Comparison of ENCODE assay signal across 1 cellular context in the genomic region with DNA sequence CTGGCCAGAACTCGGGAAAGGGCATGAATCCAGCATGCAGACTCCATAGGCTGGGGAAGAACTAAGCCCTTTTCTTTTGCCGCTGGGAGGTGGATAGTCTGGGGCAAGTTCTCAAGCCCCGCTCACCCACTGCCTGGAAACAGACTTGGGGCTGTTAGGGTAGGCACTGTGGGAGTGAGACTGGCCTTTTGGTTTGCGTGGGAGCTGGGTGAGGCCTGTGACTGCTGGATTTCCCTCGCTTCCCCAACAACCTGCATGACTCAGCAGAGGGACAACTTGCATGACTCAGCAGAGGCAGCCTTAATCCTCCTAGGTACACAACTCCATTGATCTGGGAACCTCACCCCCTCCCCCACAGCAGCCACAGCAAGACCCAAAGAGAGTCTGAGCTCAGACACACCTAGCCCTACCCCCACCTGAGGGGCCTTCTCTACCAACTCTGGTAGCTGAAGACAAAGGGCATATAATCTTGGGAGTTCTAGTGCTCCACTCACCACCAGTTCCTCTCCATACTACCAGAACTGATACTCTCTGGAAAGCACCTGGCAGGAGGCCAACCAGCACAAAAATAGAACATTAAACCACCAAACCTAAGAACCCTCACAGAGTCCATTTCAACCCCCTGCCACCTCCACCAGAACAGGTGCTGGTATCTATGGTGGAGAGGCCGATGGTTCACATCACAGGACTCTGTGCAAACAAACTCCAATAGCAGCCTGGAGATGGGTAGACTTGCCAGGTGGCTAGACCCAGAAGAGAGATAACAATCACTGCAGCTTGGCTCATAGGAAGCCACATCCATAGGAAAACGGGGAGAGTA.
TF ChIP-seq lines count a peak whose summit lies in the region.

No MANE protein-coding gene starts in this region.

TF ChIP-seq in K562, 482 proteins besides CTCF, POLR2A, EP300 and RAD21 (continued from another document and continues in another):
- TF ChIP-seq, protein P1, sequence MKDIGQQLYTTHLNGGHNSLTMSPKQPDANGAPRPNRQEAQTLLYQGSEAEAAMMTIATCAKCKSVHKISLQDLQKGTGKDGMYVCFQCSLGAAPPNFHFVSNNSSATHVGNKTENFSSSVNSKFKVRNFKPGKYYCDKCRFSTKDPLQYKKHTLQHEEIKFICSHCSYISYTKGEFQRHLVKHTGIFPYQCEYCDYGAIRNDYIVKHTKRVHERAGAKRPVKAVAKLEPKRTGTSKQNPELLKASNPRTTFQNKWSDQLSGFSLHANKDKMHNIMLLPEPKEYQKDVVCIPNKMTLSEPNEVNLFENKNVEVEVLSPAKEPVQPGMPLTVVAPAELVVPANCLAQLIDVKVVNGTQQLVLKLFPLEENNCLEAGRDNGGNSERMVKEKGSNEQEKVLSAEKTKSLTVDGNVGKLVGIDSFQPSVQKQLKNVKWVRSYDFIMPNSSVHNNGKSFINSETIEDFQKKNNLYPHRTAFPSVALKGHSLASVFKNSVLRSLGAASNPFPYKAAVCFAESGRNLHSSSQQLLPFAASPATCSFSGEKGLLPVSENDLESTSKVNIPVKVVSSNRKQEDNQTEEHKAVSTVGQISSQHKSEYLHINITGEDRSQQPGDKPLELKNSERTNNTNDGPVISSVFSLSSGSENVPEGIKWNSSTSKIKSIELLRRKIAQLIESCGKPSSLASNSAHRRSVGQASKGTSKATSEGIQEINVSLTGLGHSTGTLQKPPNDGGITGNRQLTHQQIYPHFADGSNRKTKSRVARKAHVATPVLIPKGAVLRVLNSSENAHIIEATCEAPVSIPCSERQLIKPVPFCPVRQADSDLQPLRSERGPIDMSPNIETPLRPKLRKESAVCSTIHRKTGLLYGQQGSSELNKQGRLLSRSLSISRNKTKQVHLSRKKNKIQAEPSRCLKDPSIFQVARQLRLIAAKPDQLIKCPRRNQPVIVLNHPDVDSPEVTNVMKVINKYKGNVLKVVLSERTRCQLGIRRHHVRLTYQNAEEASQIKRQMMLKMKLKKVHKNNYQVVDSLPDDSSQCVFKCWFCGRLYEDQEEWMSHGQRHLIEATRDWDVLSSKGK (CRISPR knock-in tag; IDR thresholded peaks at IDR 0.05) = no peak
- TF ChIP-seq ZNF239 (CRISPR knock-in tag; IDR thresholded peaks at IDR 0.05) (no peak), PTBP1 (IDR thresholded peaks at IDR 0.05; ENCODE audit: low read depth, low read length) (0 out of 2 replicates have a peak, but pooled peaks have one; percentile 48), IRF2 (CRISPR knock-in tag; IDR thresholded peaks at IDR 0.05) (no peak), PCBP1 (IDR thresholded peaks at IDR 0.05; ENCODE audit: low read depth, low read length, poor library complexity, severe bottlenecking) (no peak), DIDO1 (tag; IDR thresholded peaks at IDR 0.05; ENCODE audit: low read depth) (no peak), ZNF79 (CRISPR knock-in tag; IDR thresholded peaks at IDR 0.05; ENCODE audit: low read depth) (no peak), CBFB (CRISPR knock-in tag; IDR thresholded peaks at IDR 0.05) (0 out of 2 replicates have a peak, but pooled peaks have one; percentile 36), LARP7 (IDR thresholded peaks at IDR 0.05) (no peak), CBX8 (IDR thresholded peaks at IDR 0.05; ENCODE audit: borderline replicate concordance, extremely low read depth, low read depth, low read length, poor library complexity, severe bottlenecking) (no peak), SIX5 (IDR thresholded peaks at IDR 0.05; ENCODE audit: borderline replicate concordance in 1 of 2, insufficient read depth in 1 of 2, low read depth in 1 of 2, low read length in 2 of 2) (no peak), ZKSCAN8 (CRISPR knock-in tag; IDR thresholded peaks at IDR 0.05) (no peak), WHSC1 (IDR thresholded peaks at IDR 0.05; ENCODE audit: low read length) (no peak), CBFA2T2 (conservative IDR thresholded peaks at IDR 0.05) (peak; percentile 62), NCOA4 (IDR thresholded peaks at IDR 0.05; ENCODE audit: partially characterized antibody) (no peak), RBM39 (optimal IDR thresholded peaks at IDR 0.05; ENCODE audit: low read depth, low read length) (no peak), GATAD2B (IDR thresholded peaks at IDR 0.05; ENCODE audit: borderline replicate concordance) (peak; percentile 62; the same call in 1 of the 2 replicates), ZNF121 (CRISPR knock-in tag; conservative IDR thresholded peaks at IDR 0.05) (no peak), GTF2F1 (IDR thresholded peaks at IDR 0.05; ENCODE audit: low read depth, low read length) (no peak), CBX5 (IDR thresholded peaks at IDR 0.05; ENCODE audit: borderline replicate concordance, low read depth) (peak; percentile 95), HLTF (IDR thresholded peaks at IDR 0.05) (peak; percentile 86), ZBTB1 (CRISPR knock-in tag; IDR thresholded peaks at IDR 0.05; ENCODE audit: borderline replicate concordance, low read depth) (no peak), POLR2AphosphoS2 (IDR thresholded peaks at IDR 0.05; ENCODE audit: low read length) (no peak), FUS (optimal IDR thresholded peaks at IDR 0.05; ENCODE audit: low read depth, low read length) (no peak), ZFP36 (IDR thresholded peaks at IDR 0.05; ENCODE audit: low read depth, low read length, partially characterized antibody) (peak; percentile 100), EP400 (IDR thresholded peaks at IDR 0.05) (peak; percentile 46), STAT5A (IDR thresholded peaks at IDR 0.05; ENCODE audit: borderline replicate concordance, low read length) (no peak; the same call in 1 of the 2 replicates), ETV6 (IDR thresholded peaks at IDR 0.05; ENCODE audit: borderline replicate concordance in 1 of 2, low read depth in 2 of 2, low read length in 1 of 2) (no peak), ETV6 (CRISPR knock-in tag; IDR thresholded peaks at IDR 0.05; ENCODE audit: borderline replicate concordance) (no peak), ZNF778 (CRISPR knock-in tag; IDR thresholded peaks at IDR 0.05) (no peak), ZNF324 (CRISPR knock-in tag; IDR thresholded peaks at IDR 0.05) (no peak), ZNF274 (IDR thresholded peaks at IDR 0.05; ENCODE audit: borderline replicate concordance, low read depth, low read length) (no peak), MCM3 (IDR thresholded peaks at IDR 0.05) (no peak), BRD9 (IDR thresholded peaks at IDR 0.05; ENCODE audit: low read depth, partially characterized antibody) (peak; percentile 61), ZNF431 (CRISPR knock-in tag; IDR thresholded peaks at IDR 0.05) (no peak), NCOA2 (IDR thresholded peaks at IDR 0.05; ENCODE audit: partially characterized antibody in 2 of 2) (no peak), TAF9B (IDR thresholded peaks at IDR 0.05; ENCODE audit: partially characterized antibody) (peak; percentile 69)
- TF ChIP-seq, protein P2, sequence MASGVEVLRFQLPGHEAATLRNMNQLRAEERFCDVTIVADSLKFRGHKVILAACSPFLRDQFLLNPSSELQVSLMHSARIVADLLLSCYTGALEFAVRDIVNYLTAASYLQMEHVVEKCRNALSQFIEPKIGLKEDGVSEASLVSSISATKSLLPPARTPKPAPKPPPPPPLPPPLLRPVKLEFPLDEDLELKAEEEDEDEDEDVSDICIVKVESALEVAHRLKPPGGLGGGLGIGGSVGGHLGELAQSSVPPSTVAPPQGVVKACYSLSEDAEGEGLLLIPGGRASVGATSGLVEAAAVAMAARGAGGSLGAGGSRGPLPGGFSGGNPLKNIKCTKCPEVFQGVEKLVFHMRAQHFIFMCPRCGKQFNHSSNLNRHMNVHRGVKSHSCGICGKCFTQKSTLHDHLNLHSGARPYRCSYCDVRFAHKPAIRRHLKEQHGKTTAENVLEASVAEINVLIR (CRISPR knock-in tag; IDR thresholded peaks at IDR 0.05) = no peak
- TF ChIP-seq, protein P3, sequence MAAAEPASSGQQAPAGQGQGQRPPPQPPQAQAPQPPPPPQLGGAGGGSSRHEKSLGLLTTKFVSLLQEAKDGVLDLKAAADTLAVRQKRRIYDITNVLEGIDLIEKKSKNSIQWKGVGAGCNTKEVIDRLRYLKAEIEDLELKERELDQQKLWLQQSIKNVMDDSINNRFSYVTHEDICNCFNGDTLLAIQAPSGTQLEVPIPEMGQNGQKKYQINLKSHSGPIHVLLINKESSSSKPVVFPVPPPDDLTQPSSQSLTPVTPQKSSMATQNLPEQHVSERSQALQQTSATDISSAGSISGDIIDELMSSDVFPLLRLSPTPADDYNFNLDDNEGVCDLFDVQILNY (CRISPR knock-in tag; IDR thresholded peaks at IDR 0.05) = no peak
- TF ChIP-seq, protein P4, sequence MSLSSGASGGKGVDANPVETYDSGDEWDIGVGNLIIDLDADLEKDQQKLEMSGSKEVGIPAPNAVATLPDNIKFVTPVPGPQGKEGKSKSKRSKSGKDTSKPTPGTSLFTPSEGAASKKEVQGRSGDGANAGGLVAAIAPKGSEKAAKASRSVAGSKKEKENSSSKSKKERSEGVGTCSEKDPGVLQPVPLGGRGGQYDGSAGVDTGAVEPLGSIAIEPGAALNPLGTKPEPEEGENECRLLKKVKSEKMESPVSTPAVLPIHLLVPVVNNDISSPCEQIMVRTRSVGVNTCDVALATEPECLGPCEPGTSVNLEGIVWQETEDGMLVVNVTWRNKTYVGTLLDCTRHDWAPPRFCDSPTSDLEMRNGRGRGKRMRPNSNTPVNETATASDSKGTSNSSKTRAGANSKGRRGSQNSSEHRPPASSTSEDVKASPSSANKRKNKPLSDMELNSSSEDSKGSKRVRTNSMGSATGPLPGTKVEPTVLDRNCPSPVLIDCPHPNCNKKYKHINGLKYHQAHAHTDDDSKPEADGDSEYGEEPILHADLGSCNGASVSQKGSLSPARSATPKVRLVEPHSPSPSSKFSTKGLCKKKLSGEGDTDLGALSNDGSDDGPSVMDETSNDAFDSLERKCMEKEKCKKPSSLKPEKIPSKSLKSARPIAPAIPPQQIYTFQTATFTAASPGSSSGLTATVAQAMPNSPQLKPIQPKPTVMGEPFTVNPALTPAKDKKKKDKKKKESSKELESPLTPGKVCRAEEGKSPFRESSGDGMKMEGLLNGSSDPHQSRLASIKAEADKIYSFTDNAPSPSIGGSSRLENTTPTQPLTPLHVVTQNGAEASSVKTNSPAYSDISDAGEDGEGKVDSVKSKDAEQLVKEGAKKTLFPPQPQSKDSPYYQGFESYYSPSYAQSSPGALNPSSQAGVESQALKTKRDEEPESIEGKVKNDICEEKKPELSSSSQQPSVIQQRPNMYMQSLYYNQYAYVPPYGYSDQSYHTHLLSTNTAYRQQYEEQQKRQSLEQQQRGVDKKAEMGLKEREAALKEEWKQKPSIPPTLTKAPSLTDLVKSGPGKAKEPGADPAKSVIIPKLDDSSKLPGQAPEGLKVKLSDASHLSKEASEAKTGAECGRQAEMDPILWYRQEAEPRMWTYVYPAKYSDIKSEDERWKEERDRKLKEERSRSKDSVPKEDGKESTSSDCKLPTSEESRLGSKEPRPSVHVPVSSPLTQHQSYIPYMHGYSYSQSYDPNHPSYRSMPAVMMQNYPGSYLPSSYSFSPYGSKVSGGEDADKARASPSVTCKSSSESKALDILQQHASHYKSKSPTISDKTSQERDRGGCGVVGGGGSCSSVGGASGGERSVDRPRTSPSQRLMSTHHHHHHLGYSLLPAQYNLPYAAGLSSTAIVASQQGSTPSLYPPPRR (CRISPR knock-in tag; IDR thresholded peaks at IDR 0.05; ENCODE audit: borderline replicate concordance) = no peak
- TF ChIP-seq, protein P5, sequence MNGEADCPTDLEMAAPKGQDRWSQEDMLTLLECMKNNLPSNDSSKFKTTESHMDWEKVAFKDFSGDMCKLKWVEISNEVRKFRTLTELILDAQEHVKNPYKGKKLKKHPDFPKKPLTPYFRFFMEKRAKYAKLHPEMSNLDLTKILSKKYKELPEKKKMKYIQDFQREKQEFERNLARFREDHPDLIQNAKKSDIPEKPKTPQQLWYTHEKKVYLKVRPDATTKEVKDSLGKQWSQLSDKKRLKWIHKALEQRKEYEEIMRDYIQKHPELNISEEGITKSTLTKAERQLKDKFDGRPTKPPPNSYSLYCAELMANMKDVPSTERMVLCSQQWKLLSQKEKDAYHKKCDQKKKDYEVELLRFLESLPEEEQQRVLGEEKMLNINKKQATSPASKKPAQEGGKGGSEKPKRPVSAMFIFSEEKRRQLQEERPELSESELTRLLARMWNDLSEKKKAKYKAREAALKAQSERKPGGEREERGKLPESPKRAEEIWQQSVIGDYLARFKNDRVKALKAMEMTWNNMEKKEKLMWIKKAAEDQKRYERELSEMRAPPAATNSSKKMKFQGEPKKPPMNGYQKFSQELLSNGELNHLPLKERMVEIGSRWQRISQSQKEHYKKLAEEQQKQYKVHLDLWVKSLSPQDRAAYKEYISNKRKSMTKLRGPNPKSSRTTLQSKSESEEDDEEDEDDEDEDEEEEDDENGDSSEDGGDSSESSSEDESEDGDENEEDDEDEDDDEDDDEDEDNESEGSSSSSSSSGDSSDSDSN (IDR thresholded peaks at IDR 0.05; ENCODE audit: borderline replicate concordance in 1 of 2, low read depth in 2 of 2, low read length in 2 of 2) = no peak
- TF ChIP-seq, protein P6, sequence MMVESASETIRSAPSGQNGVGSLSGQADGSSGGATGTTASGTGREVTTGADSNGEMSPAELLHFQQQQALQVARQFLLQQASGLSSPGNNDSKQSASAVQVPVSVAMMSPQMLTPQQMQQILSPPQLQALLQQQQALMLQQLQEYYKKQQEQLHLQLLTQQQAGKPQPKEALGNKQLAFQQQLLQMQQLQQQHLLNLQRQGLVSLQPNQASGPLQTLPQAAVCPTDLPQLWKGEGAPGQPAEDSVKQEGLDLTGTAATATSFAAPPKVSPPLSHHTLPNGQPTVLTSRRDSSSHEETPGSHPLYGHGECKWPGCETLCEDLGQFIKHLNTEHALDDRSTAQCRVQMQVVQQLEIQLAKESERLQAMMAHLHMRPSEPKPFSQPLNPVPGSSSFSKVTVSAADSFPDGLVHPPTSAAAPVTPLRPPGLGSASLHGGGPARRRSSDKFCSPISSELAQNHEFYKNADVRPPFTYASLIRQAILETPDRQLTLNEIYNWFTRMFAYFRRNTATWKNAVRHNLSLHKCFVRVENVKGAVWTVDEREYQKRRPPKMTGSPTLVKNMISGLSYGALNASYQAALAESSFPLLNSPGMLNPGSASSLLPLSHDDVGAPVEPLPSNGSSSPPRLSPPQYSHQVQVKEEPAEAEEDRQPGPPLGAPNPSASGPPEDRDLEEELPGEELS (CRISPR knock-in tag; IDR thresholded peaks at IDR 0.05; ENCODE audit: borderline replicate concordance) = no peak
- TF ChIP-seq, protein P7, sequence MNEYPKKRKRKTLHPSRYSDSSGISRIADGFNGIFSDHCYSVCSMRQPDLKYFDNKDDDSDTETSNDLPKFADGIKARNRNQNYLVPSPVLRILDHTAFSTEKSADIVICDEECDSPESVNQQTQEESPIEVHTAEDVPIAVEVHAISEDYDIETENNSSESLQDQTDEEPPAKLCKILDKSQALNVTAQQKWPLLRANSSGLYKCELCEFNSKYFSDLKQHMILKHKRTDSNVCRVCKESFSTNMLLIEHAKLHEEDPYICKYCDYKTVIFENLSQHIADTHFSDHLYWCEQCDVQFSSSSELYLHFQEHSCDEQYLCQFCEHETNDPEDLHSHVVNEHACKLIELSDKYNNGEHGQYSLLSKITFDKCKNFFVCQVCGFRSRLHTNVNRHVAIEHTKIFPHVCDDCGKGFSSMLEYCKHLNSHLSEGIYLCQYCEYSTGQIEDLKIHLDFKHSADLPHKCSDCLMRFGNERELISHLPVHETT (CRISPR knock-in tag; conservative IDR thresholded peaks at IDR 0.05 in 1 of 2, IDR thresholded peaks at IDR 0.05 in 1 of 2) = no peak
- TF ChIP-seq, protein P8, sequence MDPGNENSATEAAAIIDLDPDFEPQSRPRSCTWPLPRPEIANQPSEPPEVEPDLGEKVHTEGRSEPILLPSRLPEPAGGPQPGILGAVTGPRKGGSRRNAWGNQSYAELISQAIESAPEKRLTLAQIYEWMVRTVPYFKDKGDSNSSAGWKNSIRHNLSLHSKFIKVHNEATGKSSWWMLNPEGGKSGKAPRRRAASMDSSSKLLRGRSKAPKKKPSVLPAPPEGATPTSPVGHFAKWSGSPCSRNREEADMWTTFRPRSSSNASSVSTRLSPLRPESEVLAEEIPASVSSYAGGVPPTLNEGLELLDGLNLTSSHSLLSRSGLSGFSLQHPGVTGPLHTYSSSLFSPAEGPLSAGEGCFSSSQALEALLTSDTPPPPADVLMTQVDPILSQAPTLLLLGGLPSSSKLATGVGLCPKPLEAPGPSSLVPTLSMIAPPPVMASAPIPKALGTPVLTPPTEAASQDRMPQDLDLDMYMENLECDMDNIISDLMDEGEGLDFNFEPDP (CRISPR knock-in tag; IDR thresholded peaks at IDR 0.05) = no peak
